ENCODE assay signal across 1 cellular context in genomic region chr10:72523932-72524396, GRCh38.
A peak's percentile ranks its signal among the peaks of the same experiment; 100 is the strongest.
TF ChIP-seq lines count a peak whose summit lies in the region.

No MANE protein-coding gene starts in this region.

TF ChIP-seq in HepG2, 621 proteins besides CTCF, POLR2A, EP300 and RAD21 (continued from another document and continues in another):
- TF ChIP-seq BORCS8-MEF2B (CRISPR knock-in tag; IDR thresholded peaks at IDR 0.05) = no peak
- TF ChIP-seq DBP (CRISPR knock-in tag; IDR thresholded peaks at IDR 0.05; ENCODE audit: not compliant biosample characterization) = no peak
- no peak for TF ChIP-seq ZBTB42 (CRISPR knock-in tag; IDR thresholded peaks at IDR 0.05)
- TF ChIP-seq KLF11 (CRISPR knock-in tag; IDR thresholded peaks at IDR 0.05) = no peak
- TF ChIP-seq MAFG (CRISPR knock-in tag; IDR thresholded peaks at IDR 0.05) = no peak
- TF ChIP-seq ZNF343 (CRISPR knock-in tag; IDR thresholded peaks at IDR 0.05) = no peak
- TF ChIP-seq ZBTB4 (CRISPR knock-in tag; IDR thresholded peaks at IDR 0.05; ENCODE audit: borderline replicate concordance) = no peak
- peak; percentile 49; the same call in 1 of the 2 replicates for TF ChIP-seq DRAP1 (CRISPR knock-in tag; IDR thresholded peaks at IDR 0.05)
- no peak for TF ChIP-seq ZNF431 (CRISPR knock-in tag; IDR thresholded peaks at IDR 0.05; ENCODE audit: borderline replicate concordance, low read depth)
- no peak for TF ChIP-seq KLF6 (CRISPR knock-in tag; IDR thresholded peaks at IDR 0.05)
- peak; percentile 54 for TF ChIP-seq FOXA3 (CRISPR knock-in tag; IDR thresholded peaks at IDR 0.05)
- TF ChIP-seq SRSF4 (IDR thresholded peaks at IDR 0.05; ENCODE audit: low read depth, low read length, poor library complexity, severe bottlenecking) = no peak
- no peak for TF ChIP-seq NONO (IDR thresholded peaks at IDR 0.05)
- no peak for TF ChIP-seq NONO (CRISPR knock-in tag; conservative IDR thresholded peaks at IDR 0.05)
- no peak for TF ChIP-seq ZNF781 (CRISPR knock-in tag; IDR thresholded peaks at IDR 0.05; ENCODE audit: borderline replicate concordance, not compliant biosample characterization)
- TF ChIP-seq NBN (conservative IDR thresholded peaks at IDR 0.05) = no peak
- TF ChIP-seq AKAP8 (CRISPR knock-in tag; IDR thresholded peaks at IDR 0.05) = no peak
- no peak for TF ChIP-seq ARHGAP35 (CRISPR knock-in tag; IDR thresholded peaks at IDR 0.05; ENCODE audit: borderline replicate concordance)
- no peak for TF ChIP-seq ATF1 (CRISPR knock-in tag; IDR thresholded peaks at IDR 0.05)
- TF ChIP-seq ARID3A (IDR thresholded peaks at IDR 0.05; ENCODE audit: low read depth, low read length) = no peak
- 0 out of 2 replicates have a peak, but pooled peaks have one; percentile 25 for TF ChIP-seq TOE1 (CRISPR knock-in tag; IDR thresholded peaks at IDR 0.05)
- TF ChIP-seq GATA4 (IDR thresholded peaks at IDR 0.05; ENCODE audit: borderline replicate concordance, low read depth) = no peak
- no peak for TF ChIP-seq ZBED4 (CRISPR knock-in tag; IDR thresholded peaks at IDR 0.05; ENCODE audit: borderline replicate concordance)
- no peak for TF ChIP-seq KLF12 (CRISPR knock-in tag; IDR thresholded peaks at IDR 0.05; ENCODE audit: borderline replicate concordance)
- TF ChIP-seq HNRNPL (IDR thresholded peaks at IDR 0.05; ENCODE audit: low read depth, low read length) = no peak
- no peak for TF ChIP-seq FIP1L1 (IDR thresholded peaks at IDR 0.05; ENCODE audit: borderline replicate concordance, insufficient read depth, low read depth, low read length)
- TF ChIP-seq ZBTB21 (CRISPR knock-in tag; IDR thresholded peaks at IDR 0.05) = no peak
- TF ChIP-seq REST (IDR thresholded peaks at IDR 0.05; ENCODE audit: borderline replicate concordance in 1 of 2, low read depth in 1 of 2, low read length in 2 of 2) = no peak
- 0 out of 2 replicates have a peak, but pooled peaks have one; percentile 20 for TF ChIP-seq THAP11 (CRISPR knock-in tag; IDR thresholded peaks at IDR 0.05)
- no peak for TF ChIP-seq ZNF562 (CRISPR knock-in tag; IDR thresholded peaks at IDR 0.05; ENCODE audit: borderline replicate concordance)
- no peak for TF ChIP-seq ZNF414 (CRISPR knock-in tag; IDR thresholded peaks at IDR 0.05)
- no peak for TF ChIP-seq FOXO4 (CRISPR knock-in tag; conservative IDR thresholded peaks at IDR 0.05)
- no peak for TF ChIP-seq TBP (CRISPR knock-in tag; IDR thresholded peaks at IDR 0.05)
- no peak for TF ChIP-seq ZNF276 (CRISPR knock-in tag; IDR thresholded peaks at IDR 0.05; ENCODE audit: low read depth)
- no peak for TF ChIP-seq TEAD2 (CRISPR knock-in tag; IDR thresholded peaks at IDR 0.05)
- TF ChIP-seq ATF3 (CRISPR knock-in tag; IDR thresholded peaks at IDR 0.05) = no peak
- no peak for TF ChIP-seq ZNF337 (CRISPR knock-in tag; IDR thresholded peaks at IDR 0.05; ENCODE audit: borderline replicate concordance, low read depth)
- no peak for TF ChIP-seq FOXK1 (CRISPR knock-in tag; IDR thresholded peaks at IDR 0.05; ENCODE audit: borderline replicate concordance, low read depth)
- peak; percentile 40 for TF ChIP-seq CREM (IDR thresholded peaks at IDR 0.05)
- TF ChIP-seq CREM (CRISPR knock-in tag; IDR thresholded peaks at IDR 0.05) = no peak
- no peak for TF ChIP-seq TFE3 (CRISPR knock-in tag; IDR thresholded peaks at IDR 0.05)
